8 cellular contexts compared by ENCODE assay signal in the genomic region with DNA sequence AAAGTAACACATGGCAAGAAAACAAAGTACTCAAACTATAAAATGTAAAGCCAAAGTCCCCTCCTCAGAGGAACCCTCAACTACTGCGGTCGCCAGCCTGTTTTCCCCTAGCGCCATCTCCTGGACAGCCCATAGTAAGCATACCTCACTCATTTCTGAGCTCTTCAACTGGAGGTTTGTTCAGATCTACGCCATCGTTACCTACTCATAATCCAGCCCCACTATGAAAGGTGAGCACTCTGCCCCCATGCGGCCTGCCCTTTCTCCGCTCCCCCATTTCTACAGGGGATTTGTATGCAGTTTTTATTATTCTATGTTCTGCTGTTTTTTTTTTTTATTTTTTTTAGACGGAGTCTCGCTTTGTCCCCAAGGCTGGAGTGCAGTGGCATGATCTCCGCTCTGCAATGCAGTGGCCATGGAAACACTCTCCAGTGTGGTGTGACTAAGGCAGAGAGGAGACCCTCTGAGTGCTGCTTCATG.
DNase-seq lines count a peak whose midpoint lies in the region; ATAC-seq and TF ChIP-seq lines count a peak whose summit lies in the region.

No MANE protein-coding gene starts in this region.

- DNase-seq in T-helper 22 cell (ENCODE audit: low read depth) (peak; percentile 36), anterior cingulate cortex (lab: John Stamatoyannopoulos, UW) (peak in 36 of 58 donors; percentile 3 to 65 (median 22)), iPS-NIHi7 (ENCODE audit: extremely low spot score) (peak; percentile 85), NCI-H187 treated with DMSO at 0.1 percent for 48 hours (lab: John Stamatoyannopoulos, UW) (no peak)
- DNase-seq in stimulated activated CD4-positive, alpha-beta T cell treated with anti-CD3 and anti-CD28 coated beads, Interleukin-1b, Interleukin-23, amount 100 ng/mL, for 48 hours = peak; percentile 75

- H3K4me3 ChIP-seq in Loucy (ENCODE audit: low read length, poor library complexity, severe bottlenecking) = no peak overlapping the region

- H3K4me1 ChIP-seq in Loucy (ENCODE audit: insufficient read depth, low read length, poor library complexity, severe bottlenecking) = no peaks in the 10 kb centered on the region

- H3F3A ChIP-seq in Loucy (ENCODE audit: low read depth) = no peaks in the 10 kb centered on the region

- H4K20me1 ChIP-seq in Loucy (ENCODE audit: insufficient read depth, low read length, poor library complexity, severe bottlenecking) = peaks cover 6% of the 10 kb centered on the region

- H3K36me3 ChIP-seq in Loucy (ENCODE audit: insufficient read depth, low read length) = peaks cover 1% of the 10 kb centered on the region; the same call in 1 of the 2 replicates

- TF ChIP-seq CTCF in GM12874 (IDR thresholded peaks at IDR 0.05; ENCODE audit: insufficient read depth, low read depth, low read length) = peak; percentile 79
- peak; percentile 92 for TF ChIP-seq CTCF in Loucy (conservative IDR thresholded peaks at IDR 0.05; ENCODE audit: low read length)

- H3K9me2 ChIP-seq in Loucy (replicated peaks; ENCODE audit: low read depth, low read length) = no peaks in the 10 kb centered on the region

- H3K9ac ChIP-seq in Loucy (ENCODE audit: low read depth, low read length, poor library complexity, severe bottlenecking) = no peak overlapping the region

- H2AFZ ChIP-seq in Loucy (ENCODE audit: low read length) = no peak overlapping the region

- no peaks in the 10 kb centered on the region for H3K9me3 ChIP-seq in Loucy (ENCODE audit: insufficient read depth, low read depth, low read length)

- peaks cover 5% of the 10 kb centered on the region; the same call in 1 of the 2 replicates for H3K79me2 ChIP-seq in Loucy (ENCODE audit: insufficient read depth, low read length)

- no peaks in the 10 kb centered on the region for H3K27me3 ChIP-seq in Loucy (ENCODE audit: insufficient read depth, low read length, poor library complexity, severe bottlenecking)

- no peak overlapping the region for H3K4me2 ChIP-seq in Loucy (ENCODE audit: low read depth, low read length, poor library complexity, severe bottlenecking)

- ATAC-seq in GM19463 (IDR thresholded peaks at IDR 0.05; ENCODE audit: unreplicated experiment) = no peak
